ENCODE assay signal across 19 cellular contexts in genomic region chr4:87019898-87020297, GRCh38.
DNase-seq lines count a peak whose midpoint lies in the region; ATAC-seq and TF ChIP-seq lines count a peak whose summit lies in the region.
"Had no signal": no experiment of that assay in that cellular context is flagged by ENCODE, and none has a peak within 500 bp of the region (broad histone marks: within the 10 kb centered on the region; RNA-seq: fewer than 3 reads in every experiment).

No MANE protein-coding gene starts in this region.

- POLR2A ChIA-PET in CD4-positive, alpha-beta T cell (lab: Charles Lee) = interaction anchor here (1.0 kb wide), 1 partner anchor 14 kb away, joined by 3 read pairs; no protein-coding TSS in a partner anchor
- POLR2A ChIA-PET in WTC11 (lab: Charles Lee) = no interaction called here

- TF ChIP-seq CTCF in CD4-positive, alpha-beta T cell (IDR thresholded peaks at IDR 0.05) = no peak
- TF ChIP-seq CTCF in WTC11 (IDR thresholded peaks at IDR 0.05) (no peak), neutrophil (IDR thresholded peaks at IDR 0.05) (no peak)

- H3K27ac Mint-ChIP-seq in CD4-positive, alpha-beta T cell = peak overlapping the region; percentile 74
- peak overlapping the region; percentile 76 for H3K27ac Mint-ChIP-seq in WTC11

- H3K36me3 Mint-ChIP-seq in CD4-positive, alpha-beta T cell (ENCODE audit: low read depth) = no peaks in the 10 kb centered on the region
- no peaks in the 10 kb centered on the region for H3K36me3 Mint-ChIP-seq in WTC11

- H3K36me3 ChIP-seq in neutrophil = no peaks in the 10 kb centered on the region
- H3K36me3 ChIP-seq: BE2C had no signal

- no peak for ATAC-seq in CD4-positive, alpha-beta T cell (ENCODE audit: poor library complexity)
- ATAC-seq in GM18511 (IDR thresholded peaks at IDR 0.05; ENCODE audit: unreplicated experiment) (peak; percentile 52), WTC11 (no peak), left colon (no peak)
- ATAC-seq: foreskin keratinocyte, PC-3, sciatic nerve had no signal

- no peaks in the 10 kb centered on the region for H3K27me3 Mint-ChIP-seq in CD4-positive, alpha-beta T cell
- H3K27me3 Mint-ChIP-seq in WTC11 (ENCODE audit: low read depth) = no peaks in the 10 kb centered on the region

- H3K4me3 ChIP-seq in neutrophil (ENCODE audit: low read depth in 1 of 2, low read length in 1 of 2) = no peak overlapping the region
- H3K4me3 ChIP-seq: lung, SK-N-MC had no signal

- peaks cover 58 to 64% of the 10 kb centered on the region in 2 experiments for H3K4me1 ChIP-seq in neutrophil (ENCODE audit: control insufficient read depth in 1 of 2, insufficient read depth in 1 of 2, low read depth in 1 of 2, low read length in 1 of 2)

- H3K4me3 Mint-ChIP-seq in CD4-positive, alpha-beta T cell = peak overlapping the region; percentile 36
- no peak overlapping the region for H3K4me3 Mint-ChIP-seq in WTC11

- CTCF ChIA-PET in CD4-positive, alpha-beta T cell (lab: Charles Lee) = no interaction called here
- CTCF ChIA-PET in WTC11 (lab: Charles Lee) = no interaction called here

- DNase-seq in CD4-positive, alpha-beta T cell = no peak
- DNase-seq in WTC11 (ENCODE audit: low spot score) = no peak
- no peak for DNase-seq in left colon
- DNase-seq in Kasumi-1 (lab: John Stamatoyannopoulos, UW) = no peak
- no peak for DNase-seq in UCSD-AML1 (lab: John Stamatoyannopoulos, UW; ENCODE audit: unreplicated experiment)
- DNase-seq in hippocampal formation (lab: John Stamatoyannopoulos, UW) = no peak
- DNase-seq: BE2C; cerebellar nuclear complex; DMS79; foreskin keratinocyte; MM.1S; NCI-H187 treated with DMSO at 0.1 percent for 48 hours; PC-3; stimulated activated CD4-positive, alpha-beta T cell treated with anti-CD3 and anti-CD28 coated beads, Interleukin-4, amount 100 ng/mL, for 24 hours had no signal

- H3K27me3 ChIP-seq in CD4-positive, alpha-beta T cell (ENCODE audit: control insufficient read depth, insufficient read depth, low read length) = no peaks in the 10 kb centered on the region
- no peaks in the 10 kb centered on the region for H3K27me3 ChIP-seq in neutrophil
- H3K27me3 ChIP-seq: BE2C, foreskin keratinocyte had no signal

- intact Hi-C loops in CD4-positive, alpha-beta T cell (cut with DNase I, micrococcal nuclease) = no loop called here
- intact Hi-C loops in left colon (cut with DNase I, micrococcal nuclease) = no loop called here

- no peaks in the 10 kb centered on the region for H3K9me3 Mint-ChIP-seq in CD4-positive, alpha-beta T cell
- H3K9me3 Mint-ChIP-seq in WTC11 = no peaks in the 10 kb centered on the region

- no peaks in the 10 kb centered on the region for H3K9me3 ChIP-seq in CD4-positive, alpha-beta T cell (ENCODE audit: control insufficient read depth, low read length)
- no peaks in the 10 kb centered on the region for H3K9me3 ChIP-seq in neutrophil
- H3K9me3 ChIP-seq: BE2C had no signal

- H3K4me1 Mint-ChIP-seq in CD4-positive, alpha-beta T cell (ENCODE audit: low read depth) = peaks cover 79% of the 10 kb centered on the region
- peaks cover 76% of the 10 kb centered on the region for H3K4me1 Mint-ChIP-seq in WTC11

- no peak overlapping the region for H3K27ac ChIP-seq in CD4-positive, alpha-beta T cell (ENCODE audit: low read depth, low read length)
- peak overlapping the region; percentile 62 for H3K27ac ChIP-seq in neutrophil
- H3K27ac ChIP-seq: foreskin keratinocyte, SK-N-MC had no signal

TF ChIP-seq in WTC11, 78 proteins besides CTCF, POLR2A, EP300 and RAD21 (continues in another document):
- no peak for TF ChIP-seq ZNF219 (CRISPR knock-in tag; IDR thresholded peaks at IDR 0.05; ENCODE audit: borderline replicate concordance)
- no peak for TF ChIP-seq PRDM15 (CRISPR knock-in tag; IDR thresholded peaks at IDR 0.05)
- no peak for TF ChIP-seq E2F5 (CRISPR knock-in tag; IDR thresholded peaks at IDR 0.05)
- TF ChIP-seq RELA (CRISPR knock-in tag; IDR thresholded peaks at IDR 0.05; ENCODE audit: borderline replicate concordance) = no peak
- no peak for TF ChIP-seq NR2C2 (CRISPR knock-in tag; IDR thresholded peaks at IDR 0.05)
- no peak for TF ChIP-seq TCF7 (CRISPR knock-in tag; IDR thresholded peaks at IDR 0.05; ENCODE audit: low read depth)
- TF ChIP-seq ZBTB21 (CRISPR knock-in tag; IDR thresholded peaks at IDR 0.05; ENCODE audit: borderline replicate concordance) = no peak
- TF ChIP-seq FOXP4 (CRISPR knock-in tag; IDR thresholded peaks at IDR 0.05) = no peak
- TF ChIP-seq MLX (CRISPR knock-in tag; IDR thresholded peaks at IDR 0.05) = no peak
- TF ChIP-seq CBFB (CRISPR knock-in tag; IDR thresholded peaks at IDR 0.05; ENCODE audit: low read depth) = no peak
- TF ChIP-seq ZSCAN18 (CRISPR knock-in tag; IDR thresholded peaks at IDR 0.05) = no peak
- no peak for TF ChIP-seq ATF2 (CRISPR knock-in tag; IDR thresholded peaks at IDR 0.05; ENCODE audit: borderline replicate concordance, low read depth)
